Comparison of ENCODE assay signal across 10 cellular contexts in the genomic region with DNA sequence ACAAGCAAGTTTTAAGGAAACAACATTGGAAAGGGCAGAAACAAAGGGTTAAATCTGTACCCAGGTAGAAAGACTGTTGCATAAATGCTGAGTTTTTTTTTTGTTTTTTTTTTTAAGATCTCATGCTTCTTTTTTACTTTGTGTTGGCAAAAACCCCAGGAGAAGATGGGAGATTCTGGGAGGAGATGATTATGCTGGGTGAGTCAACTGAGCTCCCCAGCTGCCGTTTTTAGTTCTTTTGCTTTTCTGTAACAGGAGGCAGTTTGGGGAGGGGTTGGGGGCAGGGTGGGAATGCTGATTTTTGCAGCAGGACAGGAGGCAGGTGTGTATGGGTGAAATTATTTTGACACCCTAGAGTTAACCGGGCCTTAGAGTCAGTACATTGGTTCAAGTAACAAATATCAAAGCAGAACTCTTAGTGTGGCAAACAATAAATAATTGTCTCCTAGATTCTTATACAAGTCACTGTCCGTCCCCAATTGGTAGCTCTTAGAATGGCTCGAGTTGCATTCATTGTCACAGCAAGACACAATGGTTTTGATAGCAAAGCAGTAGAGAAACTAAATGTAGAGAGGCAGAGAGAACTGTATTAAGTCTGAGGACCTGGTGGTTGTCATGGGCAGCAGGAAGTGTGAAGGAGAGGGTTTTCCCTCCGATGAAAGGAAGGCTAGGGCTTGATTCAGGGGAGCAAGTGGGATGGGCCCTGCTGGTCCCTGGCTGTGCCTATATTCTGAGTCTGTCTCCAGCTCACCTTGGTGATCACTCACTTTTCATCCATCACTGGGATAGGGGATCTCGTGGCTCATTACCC. TPM values are rescaled to one million over a fixed set of nuclear protein-coding genes. Genes with fewer than 3 reads are reported as not detected.
DNase-seq lines count a peak whose midpoint lies in the region; ATAC-seq, FAIRE-seq and TF ChIP-seq lines count a peak whose summit lies in the region.
"Had no signal": no experiment of that assay in that cellular context is flagged by ENCODE, and none has a peak within 500 bp of the region (broad histone marks: within the 10 kb centered on the region; RNA-seq: fewer than 3 reads in every experiment).

No MANE protein-coding gene starts in this region.

- intact Hi-C loops in K562 (cut with micrococcal nuclease), result no loop called here
- intact Hi-C loops in left colon (cut with DNase I, micrococcal nuclease), result no loop called here
- intact Hi-C loops in body of pancreas (cut with DNase I), result no loop called here

- H3K27me3 ChIP-seq in ACC112 (ENCODE audit: insufficient read depth, low read length) (no peaks in the 10 kb centered on the region), K562 (ENCODE audit: control insufficient read depth in 2 of 2, insufficient read depth in 2 of 2, low read length in 2 of 2) (no peaks in the 10 kb centered on the region), body of pancreas (no peaks in the 10 kb centered on the region)
- H3K27me3 ChIP-seq: stomach had no signal

- H3K9ac ChIP-seq in K562 (ENCODE audit: insufficient read depth in 1 of 2, low read depth in 2 of 2, low read length in 2 of 2), result no peak overlapping the region

- H3K9me1 ChIP-seq in K562 (ENCODE audit: control insufficient read depth, insufficient read depth, low read length), result no peaks in the 10 kb centered on the region

- H3K79me2 ChIP-seq in ACC112 (ENCODE audit: control insufficient read depth, insufficient read depth, low read length, unreplicated experiment), result peaks cover 61% of the 10 kb centered on the region
- peaks cover 77% of the 10 kb centered on the region for H3K79me2 ChIP-seq in K562 (ENCODE audit: control insufficient read depth, insufficient read depth, low read length)

- peak overlapping the region; percentile 26 for H3K4me3 ChIP-seq in ACC112 (ENCODE audit: low read depth, low read length)
- H3K4me3 ChIP-seq in K562, result no peak overlapping the region
- H3K4me3 ChIP-seq in body of pancreas, result no peak overlapping the region
- H3K4me3 ChIP-seq: stomach had no signal

- ATAC-seq in K562 (no peak), left colon (peak; percentile 12), GM18858 (IDR thresholded peaks at IDR 0.05; ENCODE audit: unreplicated experiment) (no peak), body of pancreas (no peak)

- H2AFZ ChIP-seq in ACC112 (ENCODE audit: low read length, unreplicated experiment), result no peak overlapping the region
- H2AFZ ChIP-seq in K562 (ENCODE audit: low read depth, low read length), result no peak overlapping the region

- no TSS peak for BruUV-seq in K562 (replicated peaks; lab: Mats Ljungman, UMichigan)

- H3K9me3 ChIP-seq in K562 (replicated peaks; ENCODE audit: control insufficient read depth, insufficient read depth, low read depth, low read length) (no peaks in the 10 kb centered on the region), body of pancreas (no peaks in the 10 kb centered on the region)
- H3K9me3 ChIP-seq: stomach had no signal

- 52% methylated on average over 6 of the region's 6 CpGs for WGBS in K562 (ENCODE audit: insufficient coverage, low coverage, missing lambda C conversion rate)
- 46 to 53% methylated on average over 6 of the region's 6 CpGs for WGBS in body of pancreas, 2 donors

- TF ChIP-seq RAD21 in K562 (CRISPR knock-in tag; conservative IDR thresholded peaks at IDR 0.05 in 1 of 2, IDR thresholded peaks at IDR 0.05 in 1 of 2), result no peak

- TF ChIP-seq EP300 in K562 (IDR thresholded peaks at IDR 0.05; ENCODE audit: low read length), result no peak

- H3K4me2 ChIP-seq in K562 (ENCODE audit: insufficient read depth, low read length), result no peak overlapping the region

- H4K20me1 ChIP-seq in K562 (replicated peaks; ENCODE audit: control insufficient read depth, insufficient read depth, low read length), result peaks cover 17% of the 10 kb centered on the region; the same call in 1 of the 2 replicates

- in situ Hi-C loops in K562 (cut with MboI), result no loop called here

- peak; percentile 63 for FAIRE-seq in K562 (lab: Jason Lieb, UNC)

- CTCF ChIA-PET in K562 (lab: Yijun Ruan, JAX; ENCODE audit: low intra/inter-chr PET ratio), result interaction anchor here (0.7 kb wide), 1 partner anchor 32 kb away, joined by 3 read pairs; no protein-coding TSS in a partner anchor

- POLR2A ChIA-PET in K562 (lab: Yijun Ruan, JAX), result interaction anchor here (0.7 to 2.9 kb wide), 2 partner anchors 8 to 37 kb away, joined by 4 to 10 read pairs; no protein-coding TSS in a partner anchor

- TF ChIP-seq POLR2A in K562 (conservative IDR thresholded peaks at IDR 0.05) (no peak), body of pancreas (IDR thresholded peaks at IDR 0.05) (no peak)

- no peaks in the 10 kb centered on the region for H3K36me3 ChIP-seq in ACC112 (ENCODE audit: insufficient read depth, low read length)
- H3K36me3 ChIP-seq in K562 (ENCODE audit: control insufficient read depth, insufficient read depth, low read length), result peaks cover 27% of the 10 kb centered on the region; the same call in 2 of the 3 replicates
- no peaks in the 10 kb centered on the region for H3K36me3 ChIP-seq in body of pancreas (replicated peaks in 1 of 2; ENCODE audit: insufficient read depth in 1 of 2, low read depth in 2 of 2)

- DNase-seq in HCEC 1CT (peak; percentile 57), K562 (ENCODE audit: extremely low read depth in 1 of 4, low spot score in 3 of 4) (no peak), left colon (no peak), germinal center (ENCODE audit: low spot score) (no peak), NCI-H1417 treated with DMSO at 0.1 percent for 48 hours (lab: John Stamatoyannopoulos, UW) (no peak), body of pancreas (no peak)
- DNase-seq: activated CD4-positive, alpha-beta T cell treated with anti-CD3 and anti-CD28 coated beads, Interleukin-2, amount 50 U/mL, for 48 hours; stomach had no signal

- TF ChIP-seq CTCF in K562 (IDR thresholded peaks at IDR 0.05 in 2 of 3, conservative IDR thresholded peaks at IDR 0.05 in 1 of 3; ENCODE audit: insufficient read depth in 2 of 3, low read depth in 1 of 3, low read length in 3 of 3) (no peak), body of pancreas (IDR thresholded peaks at IDR 0.05) (no peak)

- H3K27ac ChIP-seq in ACC112 (ENCODE audit: low read depth, low read length) (peak overlapping the region; percentile 46), K562 (ENCODE audit: extremely low read depth, low read depth, low read length) (no peak overlapping the region), body of pancreas (peak overlapping the region in 1 of 4 donors; percentile 34)

- H3K4me1 ChIP-seq in ACC112 (ENCODE audit: control insufficient read depth, insufficient read depth, low read length, unreplicated experiment) (peaks cover 22% of the 10 kb centered on the region), K562 (replicated peaks in 1 of 2; ENCODE audit: control insufficient read depth in 2 of 2, insufficient read depth in 2 of 2, low read length in 2 of 2) (peaks cover 9 to 18% of the 10 kb centered on the region in 2 experiments; a peak in 4 of 5 replicates), body of pancreas (peaks cover 64% of the 10 kb centered on the region)

RNA-seq across cellular contexts. Expression of gene RCOR2, which starts 36.7 kb away (rescaled TPM):
- total RNA-seq in K562 (2011; cell fraction: chromatin; rRNA removed; ENCODE audit: low replicate concordance), result 3.6 and 8.3 TPM in 2 replicates
- total RNA-seq in K562 (2011; cell fraction: nucleolus; rRNA removed), result 7.8 and 8.3 TPM in 2 replicates
- 2.8 and 3.3 TPM in 2 replicates for total RNA-seq in K562 (2011; cell fraction: nucleoplasm; rRNA removed)
- total RNA-seq in K562 (2014; rRNA removed) (3.6 and 3.7 TPM in 2 replicates), K562 (2014; rRNA removed; fragmentation: Illumina TruSeq; extraction: Trizol) (0.83 and 1.4 TPM in 2 replicates), K562 (2015; rRNA removed; fragmentation: Illumina TruSeq; extraction: Trizol) (2.2 and 2.4 TPM in 2 replicates), K562 (2021) (5.3 and 6.5 TPM in 2 replicates), left colon (1 to 10 TPM; 2.1 to 2.5 TPM), body of pancreas (under 1 TPM; 0.26 to 0.33 TPM)
- polyA plus RNA-seq in K562 (2011; rRNA removed) (2.0 and 4.0 TPM in 2 replicates), K562 (2014; fragmentation: Illumina TruSeq; extraction: Trizol) (2.6 and 3.4 TPM in 2 replicates), K562 (2014; fragmentation: Nextera tagmentation; extraction: Ambion mirVana) (under 1 TPM in 1 of 2 experiments, not detected in 1; 0.04 TPM), K562 (2014; rRNA removed) (2.8 and 4.2 TPM in 2 replicates)
- 1.9 and 2.8 TPM in 2 replicates for polyA plus RNA-seq in K562 (2011; cell fraction: cytosol; rRNA removed)
- 8.3 and 8.7 TPM in 2 replicates for polyA plus RNA-seq in K562 (2011; cell fraction: nucleus; rRNA removed)
- polyA plus RNA-seq in K562 (2012), result 2.8 and 3.3 TPM in 2 replicates
- 1.6 and 2.9 TPM in 2 replicates for polyA minus RNA-seq in K562 (2011; rRNA and poly(A)+ RNA removed)
- 2.0 and 4.6 TPM in 2 replicates for polyA minus RNA-seq in K562 (2011; cell fraction: cytosol; rRNA and poly(A)+ RNA removed)
- polyA minus RNA-seq in K562 (2011; cell fraction: nucleus; rRNA and poly(A)+ RNA removed), result 1.9 and 2.6 TPM in 2 replicates

RNA-seq across cellular contexts. Expression of gene MARK2, which starts 41.3 kb away (rescaled TPM):
- 57.5 and 86.5 TPM in 2 replicates for total RNA-seq in K562 (2011; cell fraction: chromatin; rRNA removed; ENCODE audit: low replicate concordance)
- total RNA-seq in K562 (2011; cell fraction: nucleolus; rRNA removed), result 42.0 and 48.9 TPM in 2 replicates
- total RNA-seq in K562 (2011; cell fraction: nucleoplasm; rRNA removed), result 51.4 and 63.0 TPM in 2 replicates
- total RNA-seq in K562 (2014; rRNA removed) (17.8 and 25.4 TPM in 2 replicates), K562 (2014; rRNA removed; fragmentation: Illumina TruSeq; extraction: Trizol) (12.1 and 13.8 TPM in 2 replicates), K562 (2015; rRNA removed; fragmentation: Illumina TruSeq; extraction: Trizol) (15.1 and 17.4 TPM in 2 replicates), K562 (2021) (36.3 and 43.5 TPM in 2 replicates), left colon (100 to 1,000 TPM in 1 of 2 donors, 10 to 100 TPM in 1; 91.8 to 100 TPM), body of pancreas (10 to 100 TPM; 32.2 to 33.9 TPM)
- polyA plus RNA-seq in K562 (2011; rRNA removed) (13.8 and 18.5 TPM in 2 replicates), K562 (2014; fragmentation: Illumina TruSeq; extraction: Trizol) (25.4 and 27.5 TPM in 2 replicates), K562 (2014; fragmentation: Nextera tagmentation; extraction: Ambion mirVana) (under 1 TPM; 0.32 to 0.45 TPM), K562 (2014; rRNA removed) (20.9 and 23.0 TPM in 2 replicates)
- polyA plus RNA-seq in K562 (2011; cell fraction: cytosol; rRNA removed), result 13.0 and 20.1 TPM in 2 replicates
- polyA plus RNA-seq in K562 (2011; cell fraction: nucleus; rRNA removed), result 19.9 and 32.0 TPM in 2 replicates
- 22.5 and 23.3 TPM in 2 replicates for polyA plus RNA-seq in K562 (2012)
- polyA minus RNA-seq in K562 (2011; rRNA and poly(A)+ RNA removed), result 18.7 and 19.8 TPM in 2 replicates
- 24.5 TPM in 2 replicates for polyA minus RNA-seq in K562 (2011; cell fraction: cytosol; rRNA and poly(A)+ RNA removed)
- 13.2 and 17.1 TPM in 2 replicates for polyA minus RNA-seq in K562 (2011; cell fraction: nucleus; rRNA and poly(A)+ RNA removed)

RNA-seq across cellular contexts. Expression of gene NAA40, which starts 58.6 kb away (rescaled TPM):
- total RNA-seq in K562 (2011; cell fraction: chromatin; rRNA removed; ENCODE audit: low replicate concordance), result 108 and 212 TPM in 2 replicates
- 99.7 and 104 TPM in 2 replicates for total RNA-seq in K562 (2011; cell fraction: nucleolus; rRNA removed)
- total RNA-seq in K562 (2011; cell fraction: nucleoplasm; rRNA removed), result 94.1 and 96.0 TPM in 2 replicates
- total RNA-seq in K562 (2014; rRNA removed), result 14.7 and 20.1 TPM in 2 replicates
- 21.2 and 23.1 TPM in 2 replicates for total RNA-seq in K562 (2014; rRNA removed; fragmentation: Illumina TruSeq; extraction: Trizol)
- 26.6 and 27.4 TPM in 2 replicates for total RNA-seq in K562 (2015; rRNA removed; fragmentation: Illumina TruSeq; extraction: Trizol)
- total RNA-seq in K562 (2021), result 33.5 and 35.8 TPM in 2 replicates
- 23.1 and 26.0 TPM in 2 replicates for polyA plus RNA-seq in K562 (2011; rRNA removed)
- polyA plus RNA-seq in K562 (2011; cell fraction: cytosol; rRNA removed), result 19.7 and 21.3 TPM in 2 replicates
- 54.7 and 72.6 TPM in 2 replicates for polyA plus RNA-seq in K562 (2011; cell fraction: nucleus; rRNA removed)
- 21.4 and 22.6 TPM in 2 replicates for polyA plus RNA-seq in K562 (2012)
- 38.7 and 39.0 TPM in 2 replicates for polyA plus RNA-seq in K562 (2014; fragmentation: Illumina TruSeq; extraction: Trizol)
- 10 to 100 TPM in 1 of 2 experiments, 1 to 10 TPM in 1; 6.2 to 11.0 TPM for polyA plus RNA-seq in K562 (2014; fragmentation: Nextera tagmentation; extraction: Ambion mirVana)
- 35.1 and 35.5 TPM in 2 replicates for polyA plus RNA-seq in K562 (2014; rRNA removed)
- 15.7 and 16.2 TPM in 2 replicates for polyA minus RNA-seq in K562 (2011; rRNA and poly(A)+ RNA removed)
- polyA minus RNA-seq in K562 (2011; cell fraction: cytosol; rRNA and poly(A)+ RNA removed), result 7.6 and 10.0 TPM in 2 replicates
- 16.0 and 23.3 TPM in 2 replicates for polyA minus RNA-seq in K562 (2011; cell fraction: nucleus; rRNA and poly(A)+ RNA removed)
- total RNA-seq in left colon, result 10 to 100 TPM; 24.6 to 34.2 TPM
- total RNA-seq in body of pancreas, result 10 to 100 TPM; 14.3 to 21.8 TPM
